Comparison of ENCODE assay signal across 15 cellular contexts in genomic region chr10:33215154-33215553, GRCh38.
DNase-seq lines count a peak whose midpoint lies in the region; ATAC-seq, FAIRE-seq and TF ChIP-seq lines count a peak whose summit lies in the region.
"Had no signal": no experiment of that assay in that cellular context is flagged by ENCODE, and none has a peak within 500 bp of the region (broad histone marks: within the 10 kb centered on the region; RNA-seq: fewer than 3 reads in every experiment).

No MANE protein-coding gene starts in this region.

- no peak overlapping the region for H3K4me3 Mint-ChIP-seq in activated T-cell treated with anti-CD3 and anti-CD28 coated beads, Interleukin-2, amount 50 U/mL, for 72 hours
- H3K4me3 Mint-ChIP-seq in chondrocyte (ENCODE audit: unreplicated experiment): no peak overlapping the region

- H2AFZ ChIP-seq in keratinocyte (ENCODE audit: control insufficient read depth, low read length): no peak overlapping the region

- no peak overlapping the region for H3K9ac ChIP-seq in keratinocyte (ENCODE audit: control insufficient read depth, extremely low read depth, insufficient read depth, low read length)

- H3K27ac ChIP-seq in keratinocyte (ENCODE audit: control insufficient read depth, insufficient read depth, low read length) (no peak overlapping the region), tibial artery (peak overlapping the region; percentile 60 to 79)
- H3K27ac ChIP-seq: HL-60 had no signal

- no peaks in the 10 kb centered on the region for H4K20me1 ChIP-seq in keratinocyte (ENCODE audit: control insufficient read depth, extremely low read depth, insufficient read depth, low read length)

- no peaks in the 10 kb centered on the region for H3K9me1 ChIP-seq in keratinocyte (ENCODE audit: control insufficient read depth, extremely low read depth, insufficient read depth, low read length)

- H3K9me3 ChIP-seq in keratinocyte (ENCODE audit: control insufficient read depth, low read depth, low read length) (no peaks in the 10 kb centered on the region), tibial artery (no peaks in the 10 kb centered on the region)

- H3K4me3 ChIP-seq in keratinocyte (ENCODE audit: control insufficient read depth in 2 of 3, extremely low read depth in 1 of 3, insufficient read depth in 2 of 3, low read depth in 1 of 3, low read length in 3 of 3) (no peak overlapping the region), tibial artery (no peak overlapping the region)

- no peak for DNase-seq in activated T-cell treated with anti-CD3 and anti-CD28 coated beads, Interleukin-2, amount 50 U/mL, for 72 hours
- DNase-seq in activated T-cell treated with anti-CD3 and anti-CD28 coated beads, Interleukin-2, amount 50 U/mL, for 1 hour: no peak
- no peak for DNase-seq in chondrocyte (ENCODE audit: low spot score)
- DNase-seq in keratinocyte (ENCODE audit: low read depth, low spot score): no peak
- no peak for DNase-seq in tibial artery
- no peak for DNase-seq in NCI-H748 treated with DMSO at 0.1 percent for 48 hours (lab: John Stamatoyannopoulos, UW)
- no peak for DNase-seq in KBM-7
- DNase-seq in NCI-H1092 treated with DMSO at 0.1 percent for 48 hours (lab: John Stamatoyannopoulos, UW): no peak
- DNase-seq: activated CD4-positive, alpha-beta T cell treated with anti-CD3 and anti-CD28 coated beads, Interleukin-2, amount 50 U/mL, for 4 hours; activated gamma-delta T cell treated with Interleukin-2 at 50 U/mL for 16 hours; kidney; MM.1S; OCI-M1 had no signal

- dilution Hi-C loops in keratinocyte (cut with MboI; ENCODE audit: extremely low pct_ligation_motif_present, low sequenced_read_pairs): no loop called here

- FAIRE-seq in keratinocyte (lab: Jason Lieb, UNC): peak; percentile 39
- FAIRE-seq: kidney had no signal

- peak; percentile 81 to 82 for ATAC-seq in activated T-cell treated with anti-CD3 and anti-CD28 coated beads, Interleukin-2, amount 50 U/mL, for 72 hours (replicated peaks in 1 of 2)
- ATAC-seq: natural killer cell treated with Interleukin-12 subunit alpha and Interleukin-12 subunit beta and Interleukin-15 and Interleukin-18, amount 100 ng/mL, for 72 hours had no signal

- no peaks in the 10 kb centered on the region for H3K79me2 ChIP-seq in keratinocyte (ENCODE audit: control insufficient read depth, insufficient read depth, low read length)

- H3K27me3 ChIP-seq in keratinocyte (ENCODE audit: control insufficient read depth, extremely low read depth, insufficient read depth, low read length): no peaks in the 10 kb centered on the region
- no peaks in the 10 kb centered on the region for H3K27me3 ChIP-seq in tibial artery

- H3K36me3 Mint-ChIP-seq in activated T-cell treated with anti-CD3 and anti-CD28 coated beads, Interleukin-2, amount 50 U/mL, for 72 hours (ENCODE audit: insufficient read depth in 2 of 2): no peaks in the 10 kb centered on the region
- H3K36me3 Mint-ChIP-seq in chondrocyte (ENCODE audit: low read depth): peaks cover 24% of the 10 kb centered on the region

- no peaks in the 10 kb centered on the region for H3K27me3 Mint-ChIP-seq in activated T-cell treated with anti-CD3 and anti-CD28 coated beads, Interleukin-2, amount 50 U/mL, for 72 hours (ENCODE audit: low read depth)
- no peaks in the 10 kb centered on the region for H3K27me3 Mint-ChIP-seq in chondrocyte (ENCODE audit: low read depth)

- H3K36me3 ChIP-seq in keratinocyte (ENCODE audit: control insufficient read depth in 2 of 2, extremely low read depth in 1 of 2, insufficient read depth in 2 of 2, low read length in 2 of 2) (peaks cover 10 to 27% of the 10 kb centered on the region in 2 experiments), tibial artery (peaks cover 0 to 13% (median 12%) of the 10 kb centered on the region in 3 donors)

- no peak for TF ChIP-seq CTCF in chondrocyte (IDR thresholded peaks at IDR 0.05)
- no peak for TF ChIP-seq CTCF in keratinocyte (optimal IDR thresholded peaks at IDR 0.05 in 1 of 3, IDR thresholded peaks at IDR 0.05 in 1 of 3, conservative IDR thresholded peaks at IDR 0.05 in 1 of 3; ENCODE audit: extremely low read depth in 1 of 3, insufficient read depth in 2 of 3, low read length in 3 of 3)
- no peak for TF ChIP-seq CTCF in tibial artery (IDR thresholded peaks at IDR 0.05)

- peaks cover 38% of the 10 kb centered on the region for H3K4me1 Mint-ChIP-seq in activated T-cell treated with anti-CD3 and anti-CD28 coated beads, Interleukin-2, amount 50 U/mL, for 72 hours (ENCODE audit: low read depth)
- peaks cover 79% of the 10 kb centered on the region for H3K4me1 Mint-ChIP-seq in chondrocyte (ENCODE audit: low read depth)

- in situ Hi-C loops in KBM-7 (cut with MboI; ENCODE audit: low pct_unique_long_range_greater_than_20kb, low sequenced_read_pairs): no loop called here

- H3K9me3 Mint-ChIP-seq in activated T-cell treated with anti-CD3 and anti-CD28 coated beads, Interleukin-2, amount 50 U/mL, for 72 hours: peaks cover 2 to 4% of the 10 kb centered on the region in 2 donors
- no peaks in the 10 kb centered on the region for H3K9me3 Mint-ChIP-seq in chondrocyte (ENCODE audit: low read depth)
- H3K9me3 Mint-ChIP-seq: natural killer cell treated with Interleukin-12 subunit alpha and Interleukin-12 subunit beta and Interleukin-15 and Interleukin-18, amount 100 ng/mL, for 72 hours had no signal

- no peak overlapping the region for H3K27ac Mint-ChIP-seq in activated T-cell treated with anti-CD3 and anti-CD28 coated beads, Interleukin-2, amount 50 U/mL, for 72 hours
- peak overlapping the region; percentile 96 for H3K27ac Mint-ChIP-seq in chondrocyte (ENCODE audit: unreplicated experiment)

- intact Hi-C loops in tibial artery (cut with DNase I; ENCODE audit: low total_unique reads): no loop called here

- H3K4me2 ChIP-seq in keratinocyte (ENCODE audit: control insufficient read depth, extremely low read depth, insufficient read depth, low read depth, low read length): no peak overlapping the region

- peaks cover 25% of the 10 kb centered on the region for H3K4me1 ChIP-seq in keratinocyte (ENCODE audit: control insufficient read depth, extremely low read depth, insufficient read depth, low read length)
- H3K4me1 ChIP-seq in tibial artery: peaks cover 0 to 55% (median 30%) of the 10 kb centered on the region in 4 donors
